In the genomic region with DNA sequence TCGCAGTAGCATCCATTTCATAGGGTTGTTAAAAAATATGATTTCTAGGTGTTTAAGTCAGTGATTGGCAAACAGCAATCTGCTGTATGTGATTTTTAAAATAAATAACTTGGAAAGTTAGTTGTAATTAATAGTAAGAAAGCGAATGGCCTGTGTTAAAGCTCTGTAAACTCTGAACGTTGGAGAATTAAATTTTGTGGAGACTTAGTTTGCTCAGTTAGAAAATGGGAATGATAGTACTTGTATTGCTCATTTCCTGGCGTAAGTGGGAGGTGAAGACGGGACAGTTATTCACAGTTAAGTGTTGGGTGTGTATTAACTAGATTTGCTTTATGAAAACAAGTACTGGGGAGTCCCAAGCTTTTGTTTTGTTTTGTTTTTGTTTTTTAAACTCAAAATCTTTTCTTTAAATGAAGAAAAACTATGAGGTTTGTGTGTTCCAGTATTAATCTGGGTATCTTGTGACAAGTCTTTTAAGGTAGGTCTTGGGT, we compare ENCODE assay signal across 8 cellular contexts. TPM values are rescaled to one million over a fixed set of nuclear protein-coding genes. Genes with fewer than 3 reads are reported as not detected.
DNase-seq lines count a peak whose midpoint lies in the region; ATAC-seq and TF ChIP-seq lines count a peak whose summit lies in the region.

No MANE protein-coding gene starts in this region.

- H3K4me3 ChIP-seq in left ventricle myocardium inferior (peak overlapping the region; percentile 94), ascending aorta (peak overlapping the region; percentile 77 to 100), right lobe of liver (peak overlapping the region; percentile 76 to 84 (median 78)), uterus (peak overlapping the region; percentile 89 to 95)

- H3K4me1 ChIP-seq in left ventricle myocardium inferior (peaks cover 52% of the 10 kb centered on the region), ascending aorta (peaks cover 3 to 25% of the 10 kb centered on the region in 2 donors), right lobe of liver (peaks cover 0 to 21% (median 3%) of the 10 kb centered on the region in 4 donors), uterus (peaks cover 0 to 7% of the 10 kb centered on the region in 2 donors)

- peak overlapping the region; percentile 99 for H3K27ac ChIP-seq in left ventricle myocardium inferior (replicated peaks)
- H3K27ac ChIP-seq in ascending aorta, result peak overlapping the region; percentile 95 to 99
- H3K27ac ChIP-seq in right lobe of liver, result peak overlapping the region; percentile 99
- H3K27ac ChIP-seq in uterus, result peak overlapping the region; percentile 99 to 100

- intact Hi-C loops in left ventricle myocardium inferior (cut with micrococcal nuclease), result no loop called here
- intact Hi-C loops in cardiac septum (cut with DNase I), result no loop called here
- intact Hi-C loops in ascending aorta (cut with DNase I), result loop anchor here (2.0 to 10.0 kb wide), 2 partner anchors 1206 to 1526 kb away; partner anchors contain the start of genes COP1 and PRDX6
- intact Hi-C loops in right lobe of liver (cut with DNase I), result no loop called here
- intact Hi-C loops in uterus (cut with DNase I; ENCODE audit: low total_unique reads), result no loop called here

- under 1% methylated on average over 5 of the region's 5 CpGs for WGBS in right lobe of liver (ENCODE audit: insufficient coverage, low coverage, low lambda C conversion rate, missing lambda C conversion rate)

- TF ChIP-seq POLR2A in right lobe of liver (IDR thresholded peaks at IDR 0.05) (no peak), uterus (IDR thresholded peaks at IDR 0.05) (no peak)

- peaks cover 13% of the 10 kb centered on the region for H3K36me3 ChIP-seq in left ventricle myocardium inferior
- peaks cover 3% of the 10 kb centered on the region in 2 donors for H3K36me3 ChIP-seq in ascending aorta
- H3K36me3 ChIP-seq in right lobe of liver, result peaks cover 0 to 8% (median 0%) of the 10 kb centered on the region in 4 donors
- H3K36me3 ChIP-seq in uterus, result no peaks in the 10 kb centered on the region

- H3K27me3 ChIP-seq in left ventricle myocardium inferior (ENCODE audit: low read depth) (no peaks in the 10 kb centered on the region), ascending aorta (no peaks in the 10 kb centered on the region), right lobe of liver (no peaks in the 10 kb centered on the region), uterus (no peaks in the 10 kb centered on the region)

- no peak for DNase-seq in left ventricle myocardium inferior
- no peak for DNase-seq in cardiac septum (ENCODE audit: low spot score)
- no peak for DNase-seq in ascending aorta (ENCODE audit: low spot score in 2 of 2)
- DNase-seq in right lobe of liver, result no peak
- DNase-seq in uterus, result no peak
- DNase-seq in GM13977 (ENCODE audit: low spot score), result no peak

- H3K9me3 ChIP-seq in left ventricle myocardium inferior (replicated peaks) (no peaks in the 10 kb centered on the region), ascending aorta (no peaks in the 10 kb centered on the region), right lobe of liver (no peaks in the 10 kb centered on the region), uterus (no peaks in the 10 kb centered on the region)

- in situ Hi-C loops in GM13977 (cut with MboI; ENCODE audit: low pct_unique_long_range_greater_than_20kb, low sequenced_read_pairs, unreplicated experiment), result no loop called here

- ATAC-seq in right lobe of liver (no peak), GM18868 (IDR thresholded peaks at IDR 0.05; ENCODE audit: unreplicated experiment) (no peak), HG03520 (IDR thresholded peaks at IDR 0.05; ENCODE audit: unreplicated experiment) (no peak)

- TF ChIP-seq CTCF in left ventricle myocardium inferior (IDR thresholded peaks at IDR 0.05; ENCODE audit: borderline replicate concordance), result no peak
- TF ChIP-seq CTCF in ascending aorta (IDR thresholded peaks at IDR 0.05), result no peak
- no peak for TF ChIP-seq CTCF in right lobe of liver (IDR thresholded peaks at IDR 0.05)
- TF ChIP-seq CTCF in uterus (IDR thresholded peaks at IDR 0.05), result no peak
- no peak for TF ChIP-seq CTCF in GM13977 (IDR thresholded peaks at IDR 0.05; ENCODE audit: extremely low read depth, insufficient read depth, missing control alignments)

RNA-seq across cellular contexts. Expression of gene CACYBP, which starts 1.0 kb away (rescaled TPM):
- total RNA-seq in left ventricle myocardium inferior (75.6 TPM), cardiac septum (41.7 TPM), ascending aorta (77.4 TPM), right lobe of liver (10 to 100 TPM; 20.3 to 60.0 (median 31.2) TPM), uterus (100 to 1,000 TPM in 1 of 4 donors, 10 to 100 TPM in 3; 65.9 to 104 (median 83.4) TPM)

RNA-seq across cellular contexts. Expression of gene MRPS14, which starts 22.5 kb away (rescaled TPM):
- total RNA-seq in left ventricle myocardium inferior, result 25.4 TPM
- total RNA-seq in cardiac septum, result 24.4 TPM
- total RNA-seq in ascending aorta, result 8.2 TPM
- total RNA-seq in right lobe of liver, result 10 to 100 TPM in 5 of 6 experiments, 1 to 10 TPM in 1; 9.4 to 22.8 (median 18.8) TPM
- 10 to 100 TPM in 3 of 4 donors, 1 to 10 TPM in 1; 6.4 to 50.3 (median 35.3) TPM for total RNA-seq in uterus
